ENCODE assay signal across 1 cellular context in genomic region chr16:85146922-85147651, GRCh38.
TF ChIP-seq lines count a peak whose summit lies in the region.

No MANE protein-coding gene starts in this region.

TF ChIP-seq in IMR-90, 13 proteins besides CTCF, POLR2A, EP300 and RAD21:
- TF ChIP-seq CEBPB (IDR thresholded peaks at IDR 0.05; ENCODE audit: low read depth, low read length) (no peak), CHD1 (IDR thresholded peaks at IDR 0.05; ENCODE audit: low read depth, low read length) (no peak), ELK1 (IDR thresholded peaks at IDR 0.05; ENCODE audit: borderline replicate concordance, low read depth, low read length) (no peak), RFX5 (IDR thresholded peaks at IDR 0.05; ENCODE audit: low read depth, low read length) (no peak), NFE2L2 (IDR thresholded peaks at IDR 0.05; ENCODE audit: low read depth, low read length) (no peak), MAFK (IDR thresholded peaks at IDR 0.05; ENCODE audit: low read depth, low read length) (no peak), BHLHE40 (IDR thresholded peaks at IDR 0.05; ENCODE audit: low read depth, low read length) (no peak), FOS (IDR thresholded peaks at IDR 0.05; ENCODE audit: low read depth, low read length) (no peak), RCOR1 (IDR thresholded peaks at IDR 0.05; ENCODE audit: insufficient replicate concordance, low read length) (no peak), SMC3 (IDR thresholded peaks at IDR 0.05; ENCODE audit: low read depth, low read length) (no peak), MXI1 (IDR thresholded peaks at IDR 0.05; ENCODE audit: borderline replicate concordance, low read depth, low read length) (no peak), MAZ (IDR thresholded peaks at IDR 0.05; ENCODE audit: borderline replicate concordance, low read depth, low read length) (no peak)
- TF ChIP-seq, protein P1, sequence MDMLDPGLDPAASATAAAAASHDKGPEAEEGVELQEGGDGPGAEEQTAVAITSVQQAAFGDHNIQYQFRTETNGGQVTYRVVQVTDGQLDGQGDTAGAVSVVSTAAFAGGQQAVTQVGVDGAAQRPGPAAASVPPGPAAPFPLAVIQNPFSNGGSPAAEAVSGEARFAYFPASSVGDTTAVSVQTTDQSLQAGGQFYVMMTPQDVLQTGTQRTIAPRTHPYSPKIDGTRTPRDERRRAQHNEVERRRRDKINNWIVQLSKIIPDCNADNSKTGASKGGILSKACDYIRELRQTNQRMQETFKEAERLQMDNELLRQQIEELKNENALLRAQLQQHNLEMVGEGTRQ (IDR thresholded peaks at IDR 0.05; ENCODE audit: low read depth, low read length), result no peak
TF ChIP-seq in IMR-90: peak in this region for 0.
